ENCODE assay signal across 17 cellular contexts in the genomic region with DNA sequence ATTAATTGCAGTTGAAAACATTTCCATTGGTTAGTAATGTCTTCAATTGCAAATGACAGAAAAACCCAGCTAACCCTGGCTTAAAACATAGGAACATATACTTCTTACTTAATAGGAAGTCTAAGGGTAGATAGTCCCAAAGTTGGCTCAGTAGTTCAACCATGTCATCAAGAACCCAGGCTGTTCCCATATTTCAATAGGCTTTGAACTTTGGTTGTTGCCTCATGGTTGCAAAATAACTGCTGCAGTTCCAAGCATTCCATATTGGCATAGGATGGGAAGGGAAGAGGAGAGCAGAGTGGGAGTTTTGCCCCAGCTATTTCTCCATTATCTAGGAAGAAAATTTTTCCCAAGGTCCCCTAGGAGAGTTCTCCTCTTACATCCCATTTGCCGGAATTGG.
A peak's percentile ranks its signal among the peaks of the same experiment; 100 is the strongest.
DNase-seq lines count a peak whose midpoint lies in the region; ATAC-seq, FAIRE-seq and TF ChIP-seq lines count a peak whose summit lies in the region.
"Had no signal": no experiment of that assay in that cellular context is flagged by ENCODE, and none has a peak within 500 bp of the region (broad histone marks: within the 10 kb centered on the region; RNA-seq: fewer than 3 reads in every experiment).

No MANE protein-coding gene starts in this region.

- TF ChIP-seq CTCF in fibroblast of pulmonary artery (IDR thresholded peaks at IDR 0.05; ENCODE audit: low read length, missing control alignments): no peak
- no peak for TF ChIP-seq CTCF in HepG2 (CRISPR knock-in tag; IDR thresholded peaks at IDR 0.05)

- POLR2A ChIA-PET in HepG2 (lab: Yijun Ruan, JAX): no interaction called here

- 69% methylated on average over 1 of the region's 1 CpG for WGBS in HepG2 (ENCODE audit: low lambda C conversion rate)

- CTCF ChIA-PET in HepG2 (lab: Yijun Ruan, JAX; ENCODE audit: low intra/inter-chr PET ratio, low total read pairs): no interaction called here

- no peak for DNase-seq in adipocyte (ENCODE audit: low read depth)
- peak; percentile 8 for DNase-seq in fibroblast of pulmonary artery (ENCODE audit: low read depth)
- peak; percentile 20 for DNase-seq in HepG2 (ENCODE audit: low spot score)
- DNase-seq in nucleus accumbens (lab: John Stamatoyannopoulos, UW): no peak
- no peak for DNase-seq in C1 segment of cervical spinal cord (lab: John Stamatoyannopoulos, UW)
- DNase-seq: ACHN; AML-193; CD4-positive, alpha-beta memory T cell; DMS153; DMS79; GDM1; GM23248; HCEC 1CT; KBM-7 had no signal

- ATAC-seq in HepG2 (peak; percentile 63), GM21381 (IDR thresholded peaks at IDR 0.05; ENCODE audit: unreplicated experiment) (no peak)

- H3K4me3 ChIP-seq in adipocyte (ENCODE audit: low read length) (no peak overlapping the region), fibroblast of pulmonary artery (replicated peaks; ENCODE audit: low read depth, low read length) (no peak overlapping the region), HepG2 (replicated peaks in 1 of 3; ENCODE audit: insufficient read depth in 1 of 3, low read depth in 2 of 3, low read length in 3 of 3) (no peak overlapping the region), subcutaneous abdominal adipose tissue (ENCODE audit: low read depth in 1 of 5, low read length in 5 of 5) (no peak overlapping the region)
- H3K4me3 ChIP-seq: GM23248 had no signal

- H3K27ac ChIP-seq in HepG2 (ENCODE audit: extremely low read length, insufficient read depth, low read length) (no peak overlapping the region), subcutaneous abdominal adipose tissue (ENCODE audit: low read depth, low read length) (peak overlapping the region; percentile 82)
- H3K27ac ChIP-seq: GM23248, HL-60 had no signal

- H2AFZ ChIP-seq in HepG2 (ENCODE audit: low read length): no peak overlapping the region
- H2AFZ ChIP-seq: GM23248 had no signal

- peaks cover 47% of the 10 kb centered on the region for H3K4me1 ChIP-seq in adipocyte (ENCODE audit: control insufficient read depth, insufficient read depth, low read length)
- H3K4me1 ChIP-seq in HepG2 (ENCODE audit: insufficient read depth, low read length): 0 out of 2 replicates have a peak, but pooled peaks cover 4% of the 10 kb centered on the region
- H3K4me1 ChIP-seq in subcutaneous abdominal adipose tissue (ENCODE audit: control insufficient read depth in 5 of 5, insufficient read depth in 5 of 5, low read length in 5 of 5): peaks cover 14 to 57% (median 26%) of the 10 kb centered on the region in 5 donors

- no TSS peak for BruUV-seq in HepG2 (replicated peaks; lab: Mats Ljungman, UMichigan)

- H3K27me3 ChIP-seq in adipocyte (replicated peaks; ENCODE audit: control insufficient read depth, insufficient read depth, low read length): no peaks in the 10 kb centered on the region
- H3K27me3 ChIP-seq in HepG2 (ENCODE audit: control insufficient read depth in 1 of 2, insufficient read depth in 2 of 2, low read length in 2 of 2): peaks cover 2 to 5% of the 10 kb centered on the region in 2 experiments; a peak in 3 of 5 replicates
- no peaks in the 10 kb centered on the region for H3K27me3 ChIP-seq in subcutaneous abdominal adipose tissue (ENCODE audit: control insufficient read depth in 5 of 5, insufficient read depth in 4 of 5, low read length in 5 of 5)

- no peak overlapping the region for H3K4me2 ChIP-seq in HepG2 (ENCODE audit: low read depth, low read length)

- H3K9me3 ChIP-seq in adipocyte (ENCODE audit: control insufficient read depth, low read length) (peaks cover 5% of the 10 kb centered on the region), HepG2 (ENCODE audit: low read length) (no peaks in the 10 kb centered on the region), subcutaneous abdominal adipose tissue (ENCODE audit: control insufficient read depth in 5 of 5, low read length in 5 of 5) (peaks cover 0 to 2% (median 0%) of the 10 kb centered on the region in 5 donors)

- no peak for TF ChIP-seq EP300 in HepG2 (IDR thresholded peaks at IDR 0.05; ENCODE audit: low read depth in 2 of 2, low read length in 2 of 2)
- TF ChIP-seq EP300 in HepG2 (CRISPR knock-in tag; IDR thresholded peaks at IDR 0.05; ENCODE audit: borderline replicate concordance): no peak

- FAIRE-seq in HepG2 (lab: Jason Lieb, UNC): peak; percentile 12

- in situ Hi-C loops in HepG2 (cut with HindIII; ENCODE audit: extremely low pct_ligation_motif_present, low pct_unique_long_range_greater_than_20kb): no loop called here

- H4K20me1 ChIP-seq in HepG2 (ENCODE audit: insufficient read depth, low read length): no peaks in the 10 kb centered on the region

- H3K36me3 ChIP-seq in adipocyte (ENCODE audit: control insufficient read depth, insufficient read depth, low read length, severe bottlenecking): no peaks in the 10 kb centered on the region
- H3K36me3 ChIP-seq in HepG2 (replicated peaks in 1 of 2; ENCODE audit: control insufficient read depth in 1 of 2, insufficient read depth in 2 of 2, low read length in 2 of 2): no peaks in the 10 kb centered on the region
- no peaks in the 10 kb centered on the region for H3K36me3 ChIP-seq in subcutaneous abdominal adipose tissue (ENCODE audit: control insufficient read depth in 5 of 5, insufficient read depth in 5 of 5, low read length in 5 of 5)

- peak overlapping the region; percentile 61 for H3K9ac ChIP-seq in adipocyte (ENCODE audit: low read length)
- no peak overlapping the region for H3K9ac ChIP-seq in HepG2 (ENCODE audit: insufficient read depth, low read depth, low read length)
- peak overlapping the region in 1 of 5 donors; percentile 69 for H3K9ac ChIP-seq in subcutaneous abdominal adipose tissue (ENCODE audit: low read length in 5 of 5)
- H3K9ac ChIP-seq: GM23248 had no signal

- intact Hi-C loops in HepG2 (cut with micrococcal nuclease; ENCODE audit: unreplicated experiment): no loop called here

- H3K79me2 ChIP-seq in HepG2 (ENCODE audit: insufficient read depth, low read length): no peaks in the 10 kb centered on the region

- no peak for TF ChIP-seq POLR2A in HepG2 (IDR thresholded peaks at IDR 0.05; ENCODE audit: insufficient read depth in 1 of 2, low read depth in 2 of 2, low read length in 2 of 2)

- TF ChIP-seq RAD21 in HepG2 (CRISPR knock-in tag; IDR thresholded peaks at IDR 0.05): no peak

TF ChIP-seq in HepG2, 621 proteins besides CTCF, POLR2A, EP300 and RAD21:
- TF ChIP-seq CEBPB (IDR thresholded peaks at IDR 0.05; ENCODE audit: borderline replicate concordance, low read depth, low read length) (peak; percentile 74; the same call in 1 of the 2 replicates), ZNF614 (CRISPR knock-in tag; IDR thresholded peaks at IDR 0.05; ENCODE audit: borderline replicate concordance) (peak; percentile 58; the same call in 1 of the 2 replicates), CEBPG (CRISPR knock-in tag; IDR thresholded peaks at IDR 0.05) (peak; percentile 51), HNF4A (CRISPR knock-in tag; IDR thresholded peaks at IDR 0.05) (peak; percentile 57), ZBTB7A (CRISPR knock-in tag; IDR thresholded peaks at IDR 0.05) (no peak)

Comparison
In these comparisons a context has a peak if more than half of its experiments do, and no peak if none do; other contexts are left out.
1. DNase-seq: peak in fibroblast of pulmonary artery (single experiment) and HepG2 (single experiment); none in adipocyte (single experiment), nucleus accumbens (0 of 56) and C1 segment of cervical spinal cord (0 of 14).